32 cellular contexts compared by ENCODE assay signal in genomic region chr3:188542196-188542595, GRCh38.
A peak's percentile ranks its signal among the peaks of the same experiment; 100 is the strongest.
DNase-seq lines count a peak whose midpoint lies in the region; ATAC-seq, FAIRE-seq and TF ChIP-seq lines count a peak whose summit lies in the region.
"Had no signal": no experiment of that assay in that cellular context is flagged by ENCODE, and none has a peak within 500 bp of the region (broad histone marks: within the 10 kb centered on the region; RNA-seq: fewer than 3 reads in every experiment).

No MANE protein-coding gene starts in this region.

- CTCF ChIA-PET in HepG2 (lab: Yijun Ruan, JAX; ENCODE audit: low intra/inter-chr PET ratio, low total read pairs) = no interaction called here

- H3K4me2 ChIP-seq in HepG2 (ENCODE audit: low read depth, low read length) = peak overlapping the region; percentile 13

- TF ChIP-seq POLR2A in H54 (IDR thresholded peaks at IDR 0.05; ENCODE audit: low read depth, low read length) (no peak), HepG2 (IDR thresholded peaks at IDR 0.05; ENCODE audit: insufficient read depth in 1 of 2, low read depth in 2 of 2, low read length in 2 of 2) (no peak)

- TF ChIP-seq EP300 in HepG2 (IDR thresholded peaks at IDR 0.05; ENCODE audit: low read depth in 2 of 2, low read length in 2 of 2) = peak in 1 of 2 experiments; percentile 89; a peak in 2 of 4 replicates
- TF ChIP-seq EP300 in HepG2 (CRISPR knock-in tag; IDR thresholded peaks at IDR 0.05; ENCODE audit: borderline replicate concordance) = no peak; the same call in 1 of the 2 replicates

- H3K36me3 ChIP-seq in HepG2 (replicated peaks in 1 of 2; ENCODE audit: control insufficient read depth in 1 of 2, insufficient read depth in 2 of 2, low read length in 2 of 2) (peaks cover 0 to 4% of the 10 kb centered on the region in 2 experiments; a peak in 1 of 5 replicates), BE2C (no peaks in the 10 kb centered on the region)
- H3K36me3 ChIP-seq: cardiac muscle cell, heart left ventricle, prostate gland, sigmoid colon had no signal

- peaks cover 68% of the 10 kb centered on the region for H3K4me1 ChIP-seq in HepG2 (ENCODE audit: insufficient read depth, low read length)
- no peaks in the 10 kb centered on the region for H3K4me1 ChIP-seq in BE2C

- intact Hi-C loops in HepG2 (cut with micrococcal nuclease; ENCODE audit: unreplicated experiment) = no loop called here

- POLR2A ChIA-PET in HepG2 (lab: Yijun Ruan, JAX) = interaction anchor here (0.9 kb wide), 1 partner anchor 204 kb away, joined by 4 read pairs; no protein-coding TSS in a partner anchor

- H3K27me3 ChIP-seq in HepG2 (ENCODE audit: control insufficient read depth in 1 of 2, insufficient read depth in 2 of 2, low read length in 2 of 2) (no peaks in the 10 kb centered on the region), BE2C (no peaks in the 10 kb centered on the region)
- H3K27me3 ChIP-seq: ascending aorta, cardiac muscle cell, foreskin keratinocyte, heart left ventricle, sigmoid colon had no signal

- peak; percentile 13 for DNase-seq in NCI-H1092 treated with DMSO at 0.1 percent for 48 hours (lab: John Stamatoyannopoulos, UW)
- DNase-seq in NCI-H1092 (lab: John Stamatoyannopoulos, UW) = no peak
- DNase-seq in H54 (ENCODE audit: insufficient read length, low spot score) = no peak
- DNase-seq in NCI-H526 (lab: John Stamatoyannopoulos, UW) = peak; percentile 9 to 48
- DNase-seq in HepG2 (ENCODE audit: low spot score) = peak; percentile 67
- no peak for DNase-seq in BE2C
- no peak for DNase-seq in T-helper 2 cell
- DNase-seq: 8988T; activated CD4-positive, alpha-beta T cell treated with anti-CD3 and anti-CD28 coated beads for 36 hours; activated CD8-positive, alpha-beta T cell treated with anti-CD3 and anti-CD28 coated beads, Interleukin-2, amount 10 ng/mL, durations not matched to agents 7 days and 5 days; activated gamma-delta T cell; activated naive CD8-positive, alpha-beta T cell treated with anti-CD3 and anti-CD28 coated beads, Interleukin-2, amount 10 ng/mL, durations not matched to agents 7 days and 5 days; CD8-positive, alpha-beta T cell; DMS 273 treated with DMSO at 0.1 percent for 48 hours; effector memory CD8-positive, alpha-beta T cell; foreskin keratinocyte; heart left ventricle; IMR-90; NCI-H2171 treated with DMSO at 0.1 percent for 48 hours; OCI-M1; sigmoid colon; stimulated activated CD4-positive, alpha-beta T cell treated with anti-CD3 and anti-CD28 coated beads, Interleukin-4, amount 100 ng/mL, for 4 hours; substantia nigra; T-helper 17 cell had no signal

- 26% methylated on average over 1 of the region's 1 CpG for WGBS in HepG2 (ENCODE audit: low lambda C conversion rate)

- TF ChIP-seq CTCF in HepG2 (CRISPR knock-in tag; IDR thresholded peaks at IDR 0.05) (no peak), BE2C (IDR thresholded peaks at IDR 0.05; ENCODE audit: low read depth, low read length) (no peak)

- FAIRE-seq in H54 (lab: Jason Lieb, UNC) (peak; percentile 38), HepG2 (lab: Jason Lieb, UNC) (no peak)
- FAIRE-seq: H1 had no signal

- H4K20me1 ChIP-seq in HepG2 (ENCODE audit: insufficient read depth, low read length) = no peaks in the 10 kb centered on the region

- no peak overlapping the region for H3K9ac ChIP-seq in HepG2 (ENCODE audit: insufficient read depth, low read depth, low read length)

- no peaks in the 10 kb centered on the region for H3K79me2 ChIP-seq in HepG2 (ENCODE audit: insufficient read depth, low read length)

- in situ Hi-C loops in HepG2 (cut with HindIII; ENCODE audit: extremely low pct_ligation_motif_present, low pct_unique_long_range_greater_than_20kb) = no loop called here

- H2AFZ ChIP-seq in HepG2 (ENCODE audit: low read length) = no peak overlapping the region

- peak overlapping the region; percentile 53 for H3K27ac ChIP-seq in HepG2 (ENCODE audit: extremely low read length, insufficient read depth, low read length)
- H3K27ac ChIP-seq: ascending aorta, cardiac muscle cell, coronary artery, foreskin keratinocyte, heart left ventricle, prostate gland, sigmoid colon had no signal

- no TSS peak for BruUV-seq in HepG2 (replicated peaks; lab: Mats Ljungman, UMichigan)

- no peak for TF ChIP-seq RAD21 in HepG2 (CRISPR knock-in tag; IDR thresholded peaks at IDR 0.05)

- H3K4me3 ChIP-seq in HepG2 (replicated peaks in 1 of 3; ENCODE audit: insufficient read depth in 1 of 3, low read depth in 2 of 3, low read length in 3 of 3) (no peak overlapping the region), BE2C (ENCODE audit: low read depth, low read length) (no peak overlapping the region)
- H3K4me3 ChIP-seq: ascending aorta, cardiac muscle cell, coronary artery, heart left ventricle, prostate gland, sigmoid colon had no signal

- H3K9me3 ChIP-seq in HepG2 (ENCODE audit: low read length) (no peaks in the 10 kb centered on the region), BE2C (no peaks in the 10 kb centered on the region)
- H3K9me3 ChIP-seq: ascending aorta, heart left ventricle, prostate gland, sigmoid colon had no signal

- ATAC-seq in HepG2 = peak; percentile 83
- no peak for ATAC-seq in HG03354 (IDR thresholded peaks at IDR 0.05; ENCODE audit: poor library complexity, severe bottlenecking, unreplicated experiment)
- ATAC-seq: activated CD4-positive, alpha-beta T cell treated with anti-CD3 and anti-CD28 coated beads for 36 hours; activated CD8-positive, alpha-beta T cell treated with anti-CD3 and anti-CD28 coated beads, Interleukin-2, amount 10 ng/mL, durations not matched to agents 7 days and 5 days; CD8-positive, alpha-beta T cell; effector memory CD8-positive, alpha-beta T cell; foreskin keratinocyte; heart left ventricle; SK-N-SH treated with all-trans-retinoic acid at 6 μM for 48 hours; stimulated activated memory B cell treated with anti-CD40 and anti-IgM and Interleukin-4, amounts not matched to agents 10 μg/mL and 1 μg/mL and 100 μg/mL, for 72 hours; T-helper 17 cell had no signal

TF ChIP-seq in HepG2, 621 proteins besides CTCF, POLR2A, EP300 and RAD21 (continues in another document):
- TF ChIP-seq RFXAP (CRISPR knock-in tag; IDR thresholded peaks at IDR 0.05; ENCODE audit: borderline replicate concordance) (no peak), PBX3 (CRISPR knock-in tag; IDR thresholded peaks at IDR 0.05; ENCODE audit: borderline replicate concordance) (no peak), ZNF558 (CRISPR knock-in tag; IDR thresholded peaks at IDR 0.05; ENCODE audit: borderline replicate concordance) (no peak), MEIS2 (CRISPR knock-in tag; IDR thresholded peaks at IDR 0.05) (no peak), MTF1 (CRISPR knock-in tag; IDR thresholded peaks at IDR 0.05) (no peak), PHF21A (CRISPR knock-in tag; IDR thresholded peaks at IDR 0.05) (no peak), FOXJ3 (CRISPR knock-in tag; IDR thresholded peaks at IDR 0.05; ENCODE audit: borderline replicate concordance) (no peak; the same call in 1 of the 2 replicates), LRRFIP1 (CRISPR knock-in tag; conservative IDR thresholded peaks at IDR 0.05) (no peak), MBNL3 (CRISPR knock-in tag; conservative IDR thresholded peaks at IDR 0.05) (no peak), HDAC2 (CRISPR knock-in tag; IDR thresholded peaks at IDR 0.05) (peak; percentile 64), ZNF703 (CRISPR knock-in tag; IDR thresholded peaks at IDR 0.05; ENCODE audit: borderline replicate concordance) (no peak), ZFAT (CRISPR knock-in tag; conservative IDR thresholded peaks at IDR 0.05) (no peak), ZNF800 (CRISPR knock-in tag; IDR thresholded peaks at IDR 0.05) (no peak), ARNTL (CRISPR knock-in tag; IDR thresholded peaks at IDR 0.05) (no peak), ZNF766 (CRISPR knock-in tag; IDR thresholded peaks at IDR 0.05; ENCODE audit: borderline replicate concordance) (no peak)

Comparison
In these comparisons a context has a peak if more than half of its experiments do, and no peak if none do; other contexts are left out.
1. DNase-seq: peak in NCI-H1092 treated with DMSO at 0.1 percent for 48 hours (single experiment), NCI-H526 (2 of 2) and HepG2 (single experiment); none in NCI-H1092 (single experiment), H54 (single experiment), BE2C (single experiment) and T-helper 2 cell (0 of 5).